ENCODE assay signal across 1 cellular context in the genomic region with DNA sequence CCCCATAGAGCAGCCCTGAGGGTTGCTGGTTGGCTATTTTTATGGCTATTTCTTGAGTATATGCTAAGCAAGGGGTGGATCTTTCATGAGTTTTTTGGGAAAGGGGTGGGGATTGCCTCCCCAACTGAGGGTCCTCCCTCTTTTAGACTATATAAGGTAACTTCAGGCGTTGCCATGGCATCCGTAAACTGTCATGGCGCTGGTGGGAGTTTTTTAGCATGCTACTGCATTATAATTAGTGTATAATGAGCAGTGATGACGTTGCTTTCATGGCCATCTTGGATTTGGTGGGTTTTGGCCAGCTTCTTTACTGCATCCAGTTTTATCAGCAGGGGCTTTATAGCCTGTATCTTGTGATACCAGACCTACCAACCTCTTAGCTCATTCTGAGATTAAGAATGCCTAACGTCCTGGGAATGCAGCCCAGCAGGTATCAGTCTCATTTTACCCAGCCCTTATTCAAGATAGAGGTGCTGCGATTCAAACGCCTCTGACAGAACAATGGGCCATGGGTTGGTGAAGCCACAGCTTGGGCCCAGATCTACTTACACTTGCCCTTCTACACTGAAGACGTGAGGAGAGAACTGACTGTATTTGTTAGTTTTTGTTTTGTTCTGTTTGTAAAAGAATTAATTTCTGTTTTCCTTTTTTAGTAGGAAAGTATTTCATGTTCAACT.
TF ChIP-seq lines count a peak whose summit lies in the region.

No MANE protein-coding gene starts in this region.

TF ChIP-seq in H1, 55 proteins besides CTCF, POLR2A, EP300 and RAD21 (continued from another document):
- TF ChIP-seq, protein P1, sequence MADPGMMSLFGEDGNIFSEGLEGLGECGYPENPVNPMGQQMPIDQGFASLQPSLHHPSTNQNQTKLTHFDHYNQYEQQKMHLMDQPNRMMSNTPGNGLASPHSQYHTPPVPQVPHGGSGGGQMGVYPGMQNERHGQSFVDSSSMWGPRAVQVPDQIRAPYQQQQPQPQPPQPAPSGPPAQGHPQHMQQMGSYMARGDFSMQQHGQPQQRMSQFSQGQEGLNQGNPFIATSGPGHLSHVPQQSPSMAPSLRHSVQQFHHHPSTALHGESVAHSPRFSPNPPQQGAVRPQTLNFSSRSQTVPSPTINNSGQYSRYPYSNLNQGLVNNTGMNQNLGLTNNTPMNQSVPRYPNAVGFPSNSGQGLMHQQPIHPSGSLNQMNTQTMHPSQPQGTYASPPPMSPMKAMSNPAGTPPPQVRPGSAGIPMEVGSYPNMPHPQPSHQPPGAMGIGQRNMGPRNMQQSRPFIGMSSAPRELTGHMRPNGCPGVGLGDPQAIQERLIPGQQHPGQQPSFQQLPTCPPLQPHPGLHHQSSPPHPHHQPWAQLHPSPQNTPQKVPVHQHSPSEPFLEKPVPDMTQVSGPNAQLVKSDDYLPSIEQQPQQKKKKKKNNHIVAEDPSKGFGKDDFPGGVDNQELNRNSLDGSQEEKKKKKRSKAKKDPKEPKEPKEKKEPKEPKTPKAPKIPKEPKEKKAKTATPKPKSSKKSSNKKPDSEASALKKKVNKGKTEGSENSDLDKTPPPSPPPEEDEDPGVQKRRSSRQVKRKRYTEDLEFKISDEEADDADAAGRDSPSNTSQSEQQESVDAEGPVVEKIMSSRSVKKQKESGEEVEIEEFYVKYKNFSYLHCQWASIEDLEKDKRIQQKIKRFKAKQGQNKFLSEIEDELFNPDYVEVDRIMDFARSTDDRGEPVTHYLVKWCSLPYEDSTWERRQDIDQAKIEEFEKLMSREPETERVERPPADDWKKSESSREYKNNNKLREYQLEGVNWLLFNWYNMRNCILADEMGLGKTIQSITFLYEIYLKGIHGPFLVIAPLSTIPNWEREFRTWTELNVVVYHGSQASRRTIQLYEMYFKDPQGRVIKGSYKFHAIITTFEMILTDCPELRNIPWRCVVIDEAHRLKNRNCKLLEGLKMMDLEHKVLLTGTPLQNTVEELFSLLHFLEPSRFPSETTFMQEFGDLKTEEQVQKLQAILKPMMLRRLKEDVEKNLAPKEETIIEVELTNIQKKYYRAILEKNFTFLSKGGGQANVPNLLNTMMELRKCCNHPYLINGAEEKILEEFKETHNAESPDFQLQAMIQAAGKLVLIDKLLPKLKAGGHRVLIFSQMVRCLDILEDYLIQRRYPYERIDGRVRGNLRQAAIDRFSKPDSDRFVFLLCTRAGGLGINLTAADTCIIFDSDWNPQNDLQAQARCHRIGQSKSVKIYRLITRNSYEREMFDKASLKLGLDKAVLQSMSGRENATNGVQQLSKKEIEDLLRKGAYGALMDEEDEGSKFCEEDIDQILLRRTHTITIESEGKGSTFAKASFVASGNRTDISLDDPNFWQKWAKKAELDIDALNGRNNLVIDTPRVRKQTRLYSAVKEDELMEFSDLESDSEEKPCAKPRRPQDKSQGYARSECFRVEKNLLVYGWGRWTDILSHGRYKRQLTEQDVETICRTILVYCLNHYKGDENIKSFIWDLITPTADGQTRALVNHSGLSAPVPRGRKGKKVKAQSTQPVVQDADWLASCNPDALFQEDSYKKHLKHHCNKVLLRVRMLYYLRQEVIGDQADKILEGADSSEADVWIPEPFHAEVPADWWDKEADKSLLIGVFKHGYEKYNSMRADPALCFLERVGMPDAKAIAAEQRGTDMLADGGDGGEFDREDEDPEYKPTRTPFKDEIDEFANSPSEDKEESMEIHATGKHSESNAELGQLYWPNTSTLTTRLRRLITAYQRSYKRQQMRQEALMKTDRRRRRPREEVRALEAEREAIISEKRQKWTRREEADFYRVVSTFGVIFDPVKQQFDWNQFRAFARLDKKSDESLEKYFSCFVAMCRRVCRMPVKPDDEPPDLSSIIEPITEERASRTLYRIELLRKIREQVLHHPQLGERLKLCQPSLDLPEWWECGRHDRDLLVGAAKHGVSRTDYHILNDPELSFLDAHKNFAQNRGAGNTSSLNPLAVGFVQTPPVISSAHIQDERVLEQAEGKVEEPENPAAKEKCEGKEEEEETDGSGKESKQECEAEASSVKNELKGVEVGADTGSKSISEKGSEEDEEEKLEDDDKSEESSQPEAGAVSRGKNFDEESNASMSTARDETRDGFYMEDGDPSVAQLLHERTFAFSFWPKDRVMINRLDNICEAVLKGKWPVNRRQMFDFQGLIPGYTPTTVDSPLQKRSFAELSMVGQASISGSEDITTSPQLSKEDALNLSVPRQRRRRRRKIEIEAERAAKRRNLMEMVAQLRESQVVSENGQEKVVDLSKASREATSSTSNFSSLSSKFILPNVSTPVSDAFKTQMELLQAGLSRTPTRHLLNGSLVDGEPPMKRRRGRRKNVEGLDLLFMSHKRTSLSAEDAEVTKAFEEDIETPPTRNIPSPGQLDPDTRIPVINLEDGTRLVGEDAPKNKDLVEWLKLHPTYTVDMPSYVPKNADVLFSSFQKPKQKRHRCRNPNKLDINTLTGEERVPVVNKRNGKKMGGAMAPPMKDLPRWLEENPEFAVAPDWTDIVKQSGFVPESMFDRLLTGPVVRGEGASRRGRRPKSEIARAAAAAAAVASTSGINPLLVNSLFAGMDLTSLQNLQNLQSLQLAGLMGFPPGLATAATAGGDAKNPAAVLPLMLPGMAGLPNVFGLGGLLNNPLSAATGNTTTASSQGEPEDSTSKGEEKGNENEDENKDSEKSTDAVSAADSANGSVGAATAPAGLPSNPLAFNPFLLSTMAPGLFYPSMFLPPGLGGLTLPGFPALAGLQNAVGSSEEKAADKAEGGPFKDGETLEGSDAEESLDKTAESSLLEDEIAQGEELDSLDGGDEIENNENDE (IDR thresholded peaks at IDR 0.05; ENCODE audit: insufficient replicate concordance, low read length) = no peak
- TF ChIP-seq BACH1 (IDR thresholded peaks at IDR 0.05; ENCODE audit: low read length) = no peak
- TF ChIP-seq HDAC6 (IDR thresholded peaks at IDR 0.05; ENCODE audit: low read depth, low read length) = no peak
- TF ChIP-seq YY1 (IDR thresholded peaks at IDR 0.05; ENCODE audit: low read depth, low read length) = peak; percentile 83
- TF ChIP-seq MAFK (IDR thresholded peaks at IDR 0.05; ENCODE audit: low read depth, low read length) = no peak
- TF ChIP-seq SP4 (IDR thresholded peaks at IDR 0.05; ENCODE audit: low read length) = no peak
- TF ChIP-seq, protein P2, sequence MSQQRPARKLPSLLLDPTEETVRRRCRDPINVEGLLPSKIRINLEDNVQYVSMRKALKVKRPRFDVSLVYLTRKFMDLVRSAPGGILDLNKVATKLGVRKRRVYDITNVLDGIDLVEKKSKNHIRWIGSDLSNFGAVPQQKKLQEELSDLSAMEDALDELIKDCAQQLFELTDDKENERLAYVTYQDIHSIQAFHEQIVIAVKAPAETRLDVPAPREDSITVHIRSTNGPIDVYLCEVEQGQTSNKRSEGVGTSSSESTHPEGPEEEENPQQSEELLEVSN (IDR thresholded peaks at IDR 0.05) = no peak
- TF ChIP-seq CHD2 (IDR thresholded peaks at IDR 0.05; ENCODE audit: low read length) = no peak
TF ChIP-seq in H1: peak in this region for 3.
